In genomic region chr17:38257013-38257621, GRCh38 we compare ENCODE assay signal across 8 cellular contexts. TPM values are rescaled to one million over a fixed set of nuclear protein-coding genes. Genes with fewer than 3 reads are reported as not detected.
DNase-seq lines count a peak whose midpoint lies in the region; ATAC-seq and TF ChIP-seq lines count a peak whose summit lies in the region.
"Not testable (repeated sequence)": the region's sequence is repeated elsewhere in the genome, so short reads cannot be mapped to it uniquely, and the experiment has no call there.

No MANE protein-coding gene starts in this region.

- H3K4me1 ChIP-seq in spleen, result peaks cover 0 to 29% (median 14%) of the 10 kb centered on the region in 6 donors

- not testable (repeated sequence) for TF ChIP-seq POLR2A in spleen (IDR thresholded peaks at IDR 0.05)

- H3K9me3 ChIP-seq in spleen, result not testable (repeated sequence)

- TF ChIP-seq CTCF in cardiac fibroblast (IDR thresholded peaks at IDR 0.05; ENCODE audit: low read depth, low read length); spleen (IDR thresholded peaks at IDR 0.05 in 8 of 11, conservative IDR thresholded peaks at IDR 0.05 in 3 of 11): not testable (repeated sequence)

- not testable (repeated sequence) for H3K36me3 ChIP-seq in spleen

- H3K27me3 ChIP-seq in spleen (replicated peaks in 1 of 7), result not testable (repeated sequence)

- DNase-seq in AG08395 (ENCODE audit: low spot score) (peak; percentile 83), NCI-H345 treated with DMSO at 0.1 percent for 48 hours (lab: John Stamatoyannopoulos, UW; ENCODE audit: unreplicated experiment) (peak; percentile 40), cardiac fibroblast (ENCODE audit: low read depth in 2 of 2) (peak; percentile 74 to 89), iris pigment epithelial cell (ENCODE audit: low read depth) (peak; percentile 74), spleen (peak; percentile 95)
- peak; percentile 59 for DNase-seq in activated CD4-positive, CD25-positive, alpha-beta regulatory T cell treated with anti-CD3 and anti-CD28 coated beads, Interleukin-2, amount 50 U/mL, for 16 hours (ENCODE audit: low read depth, low spot score)

- WGBS in spleen, 5 donors, result 0 to 1% (median 1%) methylated on average over 1 to 49 of the region's 73 CpGs

- intact Hi-C loops in spleen (cut with DNase I; ENCODE audit: low total_unique reads), result not testable (repeated sequence)

- H3K27ac ChIP-seq in spleen, result peak overlapping the region in 6 of 8 donors; percentile 70 to 90 (median 88)

- ATAC-seq in GM19025 (IDR thresholded peaks at IDR 0.05; ENCODE audit: low read depth, unreplicated experiment), result peak; percentile 80
- ATAC-seq in HG03139 (IDR thresholded peaks at IDR 0.05; ENCODE audit: unreplicated experiment), result peak; percentile 71

- H3K4me3 ChIP-seq in cardiac fibroblast (replicated peaks in 1 of 2; ENCODE audit: low read depth in 2 of 2, low read length in 2 of 2), result peak overlapping the region; percentile 30 to 48
- H3K4me3 ChIP-seq in spleen, result peak overlapping the region in 7 of 8 donors; percentile 30 to 76 (median 55)

RNA-seq across cellular contexts. Expression of gene MRPL45, which starts 39.9 kb away (rescaled TPM):
- total RNA-seq in spleen, result 10 to 100 TPM; 17.4 to 25.5 (median 19.3) TPM
- polyA plus RNA-seq in spleen, result 10 to 100 TPM; 17.8 to 25.6 (median 24.1) TPM

Comparison
In these comparisons a context has a peak if more than half of its experiments do, and no peak if none do; other contexts are left out.
1. Peak in every context shown above with its lines: DNase-seq, ATAC-seq, H3K4me3 ChIP-seq and H3K27ac ChIP-seq.
2. DNase-seq: peak in every context shown above with its lines; median percentile 95 in spleen; 83 in AG08395; 82 in cardiac fibroblast; 74 in iris pigment epithelial cell; 59 in activated CD4-positive, CD25-positive, alpha-beta regulatory T cell treated with anti-CD3 and anti-CD28 coated beads, Interleukin-2, amount 50 U/mL, for 16 hours; 40 in NCI-H345 treated with DMSO at 0.1 percent for 48 hours.